In genomic region chr17:48641541-48642058, GRCh38 we compare ENCODE assay signal across 18 cellular contexts. TPM values are rescaled to one million over a fixed set of nuclear protein-coding genes. Genes with fewer than 3 reads are reported as not detected.
A peak's percentile ranks its signal among the peaks of the same experiment; 100 is the strongest.
DNase-seq lines count a peak whose midpoint lies in the region; ATAC-seq, FAIRE-seq and TF ChIP-seq lines count a peak whose summit lies in the region.
"Had no signal": no experiment of that assay in that cellular context is flagged by ENCODE, and none has a peak within 500 bp of the region (broad histone marks: within the 10 kb centered on the region; RNA-seq: fewer than 3 reads in every experiment).

No MANE protein-coding gene starts in this region.

- H3K9me3 Mint-ChIP-seq in nephron = no peaks in the 10 kb centered on the region
- H3K9me3 Mint-ChIP-seq: immature natural killer cell had no signal

- intact Hi-C loops in K562 (cut with micrococcal nuclease) = no loop called here

- 80% methylated on average over 23 of the region's 29 CpGs for WGBS in K562 (ENCODE audit: insufficient coverage, low coverage, missing lambda C conversion rate)

- no peaks in the 10 kb centered on the region; the same call in none of the 2 replicates for H3K27me3 ChIP-seq in GM06990 (replicated peaks; ENCODE audit: control insufficient read depth, insufficient read depth, low read length)
- no peaks in the 10 kb centered on the region for H3K27me3 ChIP-seq in K562 (ENCODE audit: control insufficient read depth in 2 of 2, insufficient read depth in 2 of 2, low read length in 2 of 2)
- peaks cover 47% of the 10 kb centered on the region for H3K27me3 ChIP-seq in HAP-1 (ENCODE audit: low read depth)

- H3K4me2 ChIP-seq in K562 (ENCODE audit: insufficient read depth, low read length) = no peak overlapping the region
- H3K4me2 ChIP-seq: BLaER1 treated with 17β-estradiol and CSF1 and Interleukin-3, amounts not matched to agents 10 nM and 100 nM had no signal

- TF ChIP-seq RAD21 in K562 (CRISPR knock-in tag; conservative IDR thresholded peaks at IDR 0.05 in 1 of 2, IDR thresholded peaks at IDR 0.05 in 1 of 2) = no peak

- H3K9ac ChIP-seq in K562 (ENCODE audit: insufficient read depth in 1 of 2, low read depth in 2 of 2, low read length in 2 of 2) = no peak overlapping the region
- H3K9ac ChIP-seq: BLaER1 treated with 17β-estradiol and CSF1 and Interleukin-3, amounts not matched to agents 10 nM and 100 nM had no signal

- H3K9me1 ChIP-seq in K562 (ENCODE audit: control insufficient read depth, insufficient read depth, low read length) = peaks cover 4% of the 10 kb centered on the region

- CTCF ChIA-PET in K562 (lab: Yijun Ruan, JAX; ENCODE audit: low intra/inter-chr PET ratio) = no interaction called here

- peaks cover 39% of the 10 kb centered on the region for H3K79me2 ChIP-seq in K562 (ENCODE audit: control insufficient read depth, insufficient read depth, low read length)

- H3K27ac Mint-ChIP-seq in nephron = no peak overlapping the region
- H3K27ac Mint-ChIP-seq: immature natural killer cell had no signal

- BruUV-seq in K562 (replicated peaks; lab: Mats Ljungman, UMichigan) = no TSS peak

- in situ Hi-C loops in K562 (cut with MboI) = no loop called here
- in situ Hi-C loops in HAP-1 (cut with MboI; ENCODE audit: low sequenced_read_pairs) = no loop called here

- no peaks in the 10 kb centered on the region for H3K9me3 ChIP-seq in K562 (replicated peaks; ENCODE audit: control insufficient read depth, insufficient read depth, low read depth, low read length)
- no peaks in the 10 kb centered on the region for H3K9me3 ChIP-seq in HAP-1
- H3K9me3 ChIP-seq: body of pancreas, pancreas, tibial nerve had no signal

- peak; percentile 2 for TF ChIP-seq CTCF in GM06990 (IDR thresholded peaks at IDR 0.05; ENCODE audit: insufficient read depth, low read length, poor library complexity, severe bottlenecking)
- TF ChIP-seq CTCF in K562 (IDR thresholded peaks at IDR 0.05 in 2 of 3, conservative IDR thresholded peaks at IDR 0.05 in 1 of 3; ENCODE audit: insufficient read depth in 2 of 3, low read depth in 1 of 3, low read length in 3 of 3) = no peak
- TF ChIP-seq CTCF in nephron (IDR thresholded peaks at IDR 0.05; ENCODE audit: unreplicated experiment in 3 of 3) = no peak
- no peak for TF ChIP-seq CTCF in D721Med (IDR thresholded peaks at IDR 0.05; ENCODE audit: insufficient read depth, missing control alignments)

- POLR2A ChIA-PET in K562 (lab: Yijun Ruan, JAX) = interaction anchor here (0.8 to 5.1 kb wide), 3 partner anchors 12 to 19 kb away, joined by 3 to 23 read pairs (median 14); partner anchors contain the start of gene HOXB9

- no peak for DNase-seq in GM06990 (ENCODE audit: extremely low read depth, insufficient read length)
- DNase-seq in HT-29 (ENCODE audit: low spot score) = peak; percentile 67
- DNase-seq in K562 (ENCODE audit: extremely low read depth in 1 of 4, low spot score in 3 of 4) = no peak
- DNase-seq in D721Med (ENCODE audit: insufficient read length, low spot score) = no peak
- DNase-seq in HAP-1 (ENCODE audit: low spot score in 2 of 2) = no peak
- DNase-seq in AG20443 (ENCODE audit: low spot score) = no peak
- DNase-seq: activated CD8-positive, alpha-beta memory T cell treated with anti-CD3 and anti-CD28 coated beads for 24 hours; activated gamma-delta T cell; body of pancreas; immature natural killer cell; mammary epithelial cell; NCI-H2081; pancreas; small intestine had no signal

- peaks cover 29 to 39% of the 10 kb centered on the region in 2 experiments; a peak in 4 of 5 replicates for H3K4me1 ChIP-seq in K562 (replicated peaks in 1 of 2; ENCODE audit: control insufficient read depth in 2 of 2, insufficient read depth in 2 of 2, low read length in 2 of 2)
- peaks cover 3% of the 10 kb centered on the region; the same call in 1 of the 2 replicates for H3K4me1 ChIP-seq in HAP-1
- H3K4me1 ChIP-seq: pancreas had no signal

- no peak for FAIRE-seq in K562 (lab: Jason Lieb, UNC)
- no peak for FAIRE-seq in D721Med (lab: Jason Lieb, UNC)
- FAIRE-seq: pancreas, small intestine had no signal

- H3K4me1 Mint-ChIP-seq in nephron = peaks cover 26% of the 10 kb centered on the region

- no peak for ATAC-seq in K562
- ATAC-seq: body of pancreas, pancreas had no signal

- H4K20me1 ChIP-seq in K562 (replicated peaks; ENCODE audit: control insufficient read depth, insufficient read depth, low read length) = no peaks in the 10 kb centered on the region

- no peaks in the 10 kb centered on the region for H3K36me3 Mint-ChIP-seq in nephron (ENCODE audit: low read depth)

- H2AFZ ChIP-seq in K562 (ENCODE audit: low read depth, low read length) = no peak overlapping the region

- H3K36me3 ChIP-seq in GM06990 (ENCODE audit: control insufficient read depth, insufficient read depth, low read length) = no peaks in the 10 kb centered on the region
- H3K36me3 ChIP-seq in K562 (ENCODE audit: control insufficient read depth, insufficient read depth, low read length) = no peaks in the 10 kb centered on the region
- no peaks in the 10 kb centered on the region for H3K36me3 ChIP-seq in HAP-1 (replicated peaks)
- H3K36me3 ChIP-seq: BLaER1 treated with 17β-estradiol and CSF1 and Interleukin-3, amounts not matched to agents 10 nM and 100 nM; pancreas; tibial nerve; WERI-Rb-1 had no signal

- TF ChIP-seq POLR2A in K562 (conservative IDR thresholded peaks at IDR 0.05) = no peak

- H3K27me3 Mint-ChIP-seq in nephron (ENCODE audit: low read depth) = peaks cover 100% of the 10 kb centered on the region

- TF ChIP-seq EP300 in K562 (IDR thresholded peaks at IDR 0.05; ENCODE audit: low read length) = no peak

- H3K4me3 ChIP-seq in GM06990 (replicated peaks; ENCODE audit: low read depth, low read length) (no peak overlapping the region), K562 (no peak overlapping the region), HAP-1 (no peak overlapping the region)
- H3K4me3 ChIP-seq: BLaER1 treated with 17β-estradiol and CSF1 and Interleukin-3, amounts not matched to agents 10 nM and 100 nM; body of pancreas; pancreas; tibial nerve had no signal

- H3K27ac ChIP-seq in K562 (ENCODE audit: extremely low read depth, low read depth, low read length) = no peak overlapping the region
- H3K27ac ChIP-seq: BLaER1 treated with 17β-estradiol and CSF1 and Interleukin-3, amounts not matched to agents 10 nM and 100 nM; body of pancreas; pancreas; tibial nerve; WERI-Rb-1 had no signal

- H3K4me3 Mint-ChIP-seq in nephron = peak overlapping the region; percentile 50 to 75 (median 57)

RNA-seq across cellular contexts. Expression of gene HOXB9, which starts 15.4 kb away (rescaled TPM):
- total RNA-seq in HT-29 (2014; rRNA removed; shearing (Covaris generic)) = 177 and 188 TPM in 2 replicates
- 92.5 and 108 TPM in 2 replicates for total RNA-seq in K562 (2011; cell fraction: chromatin; rRNA removed; ENCODE audit: low replicate concordance)
- total RNA-seq in K562 (2011; cell fraction: nucleolus; rRNA removed) = 55.1 and 62.2 TPM in 2 replicates
- total RNA-seq in K562 (2011; cell fraction: nucleoplasm; rRNA removed) = 83.2 and 118 TPM in 2 replicates
- total RNA-seq in K562 (2014; rRNA removed) (77.6 and 91.3 TPM in 2 replicates), K562 (2014; rRNA removed; fragmentation: Illumina TruSeq; extraction: Trizol) (64.8 and 71.4 TPM in 2 replicates), K562 (2015; rRNA removed; fragmentation: Illumina TruSeq; extraction: Trizol) (54.3 and 54.6 TPM in 2 replicates), K562 (2021) (136 and 146 TPM in 2 replicates)
- polyA plus RNA-seq in K562 (2011; rRNA removed) (104 and 141 TPM in 2 replicates), K562 (2014; fragmentation: Illumina TruSeq; extraction: Trizol) (187 and 196 TPM in 2 replicates), K562 (2014; fragmentation: Nextera tagmentation; extraction: Ambion mirVana) (1 to 10 TPM; 3.1 to 5.2 TPM), K562 (2014; rRNA removed) (136 and 145 TPM in 2 replicates)
- polyA plus RNA-seq in K562 (2011; cell fraction: cytosol; rRNA removed) = 113 and 142 TPM in 2 replicates
- polyA plus RNA-seq in K562 (2011; cell fraction: nucleus; rRNA removed) = 117 and 138 TPM in 2 replicates
- polyA plus RNA-seq in K562 (2012) = 89.9 and 176 TPM in 2 replicates
- 54.1 and 61.9 TPM in 2 replicates for polyA minus RNA-seq in K562 (2011; rRNA and poly(A)+ RNA removed)
- 46.9 and 52.2 TPM in 2 replicates for polyA minus RNA-seq in K562 (2011; cell fraction: cytosol; rRNA and poly(A)+ RNA removed)
- 28.9 and 46.7 TPM in 2 replicates for polyA minus RNA-seq in K562 (2011; cell fraction: nucleus; rRNA and poly(A)+ RNA removed)
- total RNA-seq: body of pancreas had no signal
- polyA plus RNA-seq: immature natural killer cell, mammary epithelial cell, pancreas had no signal

RNA-seq across cellular contexts. Expression of gene HOXB8, which starts 26.5 kb away (rescaled TPM):
- 51.0 and 52.7 TPM in 2 replicates for total RNA-seq in HT-29 (2014; rRNA removed; shearing (Covaris generic))
- total RNA-seq in K562 (2011; cell fraction: chromatin; rRNA removed; ENCODE audit: low replicate concordance) = 13.9 and 15.4 TPM in 2 replicates
- total RNA-seq in K562 (2011; cell fraction: nucleolus; rRNA removed) = 8.9 and 11.7 TPM in 2 replicates
- total RNA-seq in K562 (2011; cell fraction: nucleoplasm; rRNA removed) = 12.5 and 25.9 TPM in 2 replicates
- total RNA-seq in K562 (2014; rRNA removed) (5.1 and 9.3 TPM in 2 replicates), K562 (2014; rRNA removed; fragmentation: Illumina TruSeq; extraction: Trizol) (1.5 and 2.9 TPM in 2 replicates), K562 (2015; rRNA removed; fragmentation: Illumina TruSeq; extraction: Trizol) (2.1 and 2.5 TPM in 2 replicates), K562 (2021) (14.9 and 17.7 TPM in 2 replicates)
- polyA plus RNA-seq in K562 (2011; rRNA removed) (3.6 and 4.6 TPM in 2 replicates), K562 (2014; fragmentation: Illumina TruSeq; extraction: Trizol) (7.0 and 8.3 TPM in 2 replicates), K562 (2014; fragmentation: Nextera tagmentation; extraction: Ambion mirVana) (1 to 10 TPM in 1 of 2 experiments, under 1 TPM in 1; 0.52 to 1.2 TPM), K562 (2014; rRNA removed) (18.8 and 23.8 TPM in 2 replicates)
- polyA plus RNA-seq in K562 (2011; cell fraction: cytosol; rRNA removed) = 7.3 and 10.8 TPM in 2 replicates
- 16.6 and 22.3 TPM in 2 replicates for polyA plus RNA-seq in K562 (2011; cell fraction: nucleus; rRNA removed)
- 5.9 and 20.0 TPM in 2 replicates for polyA plus RNA-seq in K562 (2012)
- polyA minus RNA-seq in K562 (2011; rRNA and poly(A)+ RNA removed) = 1.8 and 2.2 TPM in 2 replicates
- 2.4 and 7.1 TPM in 2 replicates for polyA minus RNA-seq in K562 (2011; cell fraction: cytosol; rRNA and poly(A)+ RNA removed)
- 3.1 and 4.2 TPM in 2 replicates for polyA minus RNA-seq in K562 (2011; cell fraction: nucleus; rRNA and poly(A)+ RNA removed)
- total RNA-seq: body of pancreas, mammary epithelial cell had no signal
- polyA plus RNA-seq: immature natural killer cell, mammary epithelial cell had no signal

RNA-seq across cellular contexts. Expression of gene HOXB7, which starts 30.8 kb away (rescaled TPM):
- 37.3 and 39.7 TPM in 2 replicates for total RNA-seq in HT-29 (2014; rRNA removed; shearing (Covaris generic))
- total RNA-seq in K562 (2011; cell fraction: chromatin; rRNA removed; ENCODE audit: low replicate concordance) = 1.4 and 3.5 TPM in 2 replicates
- 0.79 and 1.5 TPM in 2 replicates for total RNA-seq in K562 (2011; cell fraction: nucleolus; rRNA removed)
- 2.1 TPM in 2 replicates for total RNA-seq in K562 (2011; cell fraction: nucleoplasm; rRNA removed)
- total RNA-seq in K562 (2014; rRNA removed) (8.3 and 11.0 TPM in 2 replicates), K562 (2014; rRNA removed; fragmentation: Illumina TruSeq; extraction: Trizol) (13.5 and 14.7 TPM in 2 replicates), K562 (2015; rRNA removed; fragmentation: Illumina TruSeq; extraction: Trizol) (14.8 and 16.7 TPM in 2 replicates), K562 (2021) (8.2 and 10.8 TPM in 2 replicates)
- polyA plus RNA-seq in K562 (2011; rRNA removed) (5.5 and 5.9 TPM in 2 replicates), K562 (2014; fragmentation: Illumina TruSeq; extraction: Trizol) (10.3 and 11.6 TPM in 2 replicates), K562 (2014; fragmentation: Nextera tagmentation; extraction: Ambion mirVana) (1 to 10 TPM; 5.7 to 5.8 TPM), K562 (2014; rRNA removed) (11.1 and 13.9 TPM in 2 replicates)
- polyA plus RNA-seq in K562 (2011; cell fraction: cytosol; rRNA removed) = 8.3 and 8.4 TPM in 2 replicates
- polyA plus RNA-seq in K562 (2011; cell fraction: nucleus; rRNA removed) = 2.7 and 3.9 TPM in 2 replicates
- polyA plus RNA-seq in K562 (2012) = 10.4 and 16.5 TPM in 2 replicates
- 1.9 and 2.5 TPM in 2 replicates for polyA minus RNA-seq in K562 (2011; rRNA and poly(A)+ RNA removed)
- polyA minus RNA-seq in K562 (2011; cell fraction: cytosol; rRNA and poly(A)+ RNA removed) = 2.9 and 3.5 TPM in 2 replicates
- 0.67 and 2.3 TPM in 2 replicates for polyA minus RNA-seq in K562 (2011; cell fraction: nucleus; rRNA and poly(A)+ RNA removed)
- total RNA-seq: mammary epithelial cell had no signal

RNA-seq across cellular contexts. Expression of gene HOXB6, which starts 36.8 kb away (rescaled TPM):
- 160 and 174 TPM in 2 replicates for total RNA-seq in HT-29 (2014; rRNA removed; shearing (Covaris generic))
- 18.7 and 26.2 TPM in 2 replicates for total RNA-seq in K562 (2011; cell fraction: chromatin; rRNA removed; ENCODE audit: low replicate concordance)
- 10.4 and 11.2 TPM in 2 replicates for total RNA-seq in K562 (2011; cell fraction: nucleolus; rRNA removed)
- total RNA-seq in K562 (2011; cell fraction: nucleoplasm; rRNA removed) = 12.0 and 17.8 TPM in 2 replicates
- total RNA-seq in K562 (2014; rRNA removed) = 6.5 and 9.1 TPM in 2 replicates
- total RNA-seq in K562 (2014; rRNA removed; fragmentation: Illumina TruSeq; extraction: Trizol) = 3.9 and 4.9 TPM in 2 replicates
- total RNA-seq in K562 (2015; rRNA removed; fragmentation: Illumina TruSeq; extraction: Trizol) = 7.3 and 7.5 TPM in 2 replicates
- total RNA-seq in K562 (2021) = 10.6 and 14.2 TPM in 2 replicates
- 2.3 and 3.0 TPM in 2 replicates for polyA plus RNA-seq in K562 (2011; rRNA removed)
- 3.7 and 4.0 TPM in 2 replicates for polyA plus RNA-seq in K562 (2011; cell fraction: cytosol; rRNA removed)
- polyA plus RNA-seq in K562 (2011; cell fraction: nucleus; rRNA removed) = 16.7 and 17.3 TPM in 2 replicates
- 9.7 and 11.7 TPM in 2 replicates for polyA plus RNA-seq in K562 (2012)
- 4.0 and 7.7 TPM in 2 replicates for polyA plus RNA-seq in K562 (2014; fragmentation: Illumina TruSeq; extraction: Trizol)
- 1 to 10 TPM; 1.2 to 1.9 TPM for polyA plus RNA-seq in K562 (2014; fragmentation: Nextera tagmentation; extraction: Ambion mirVana)
- 13.7 and 14.8 TPM in 2 replicates for polyA plus RNA-seq in K562 (2014; rRNA removed)
- polyA minus RNA-seq in K562 (2011; rRNA and poly(A)+ RNA removed) = 0.42 and 0.63 TPM in 2 replicates
- polyA minus RNA-seq in K562 (2011; cell fraction: cytosol; rRNA and poly(A)+ RNA removed) = 1.3 TPM in 1 of 2 replicates, not detected in the other
- polyA minus RNA-seq in K562 (2011; cell fraction: nucleus; rRNA and poly(A)+ RNA removed) = 3.5 and 8.1 TPM in 2 replicates
- polyA plus RNA-seq: immature natural killer cell had no signal

RNA-seq across cellular contexts. Expression of gene HOXB5, which starts 48.0 kb away (rescaled TPM):
- 7.5 and 8.2 TPM in 2 replicates for total RNA-seq in HT-29 (2014; rRNA removed; shearing (Covaris generic))
- total RNA-seq in K562 (2011; cell fraction: chromatin; rRNA removed; ENCODE audit: low replicate concordance) = 4.9 and 5.1 TPM in 2 replicates
- 1.8 and 2.0 TPM in 2 replicates for total RNA-seq in K562 (2011; cell fraction: nucleolus; rRNA removed)
- 2.4 and 3.7 TPM in 2 replicates for total RNA-seq in K562 (2011; cell fraction: nucleoplasm; rRNA removed)
- total RNA-seq in K562 (2014; rRNA removed) (0.27 and 0.57 TPM in 2 replicates), K562 (2014; rRNA removed; fragmentation: Illumina TruSeq; extraction: Trizol) (0.38 and 0.65 TPM in 2 replicates), K562 (2015; rRNA removed; fragmentation: Illumina TruSeq; extraction: Trizol) (0.75 and 0.80 TPM in 2 replicates), K562 (2021) (2.4 and 2.6 TPM in 2 replicates)
- polyA plus RNA-seq in K562 (2011; rRNA removed) (0.36 and 0.87 TPM in 2 replicates), K562 (2014; fragmentation: Illumina TruSeq; extraction: Trizol) (1.4 and 1.5 TPM in 2 replicates), K562 (2014; fragmentation: Nextera tagmentation; extraction: Ambion mirVana) (under 1 TPM; 0.24 to 0.25 TPM), K562 (2014; rRNA removed) (2.7 and 3.2 TPM in 2 replicates)
- polyA plus RNA-seq in K562 (2011; cell fraction: cytosol; rRNA removed) = 0.36 and 0.52 TPM in 2 replicates
- 3.7 TPM in 2 replicates for polyA plus RNA-seq in K562 (2011; cell fraction: nucleus; rRNA removed)
- polyA plus RNA-seq in K562 (2012) = 2.9 and 6.4 TPM in 2 replicates
- polyA minus RNA-seq in K562 (2011; rRNA and poly(A)+ RNA removed) = 0.11 and 0.15 TPM in 2 replicates
- polyA minus RNA-seq in K562 (2011; cell fraction: cytosol; rRNA and poly(A)+ RNA removed) = 0.38 and 0.82 TPM in 2 replicates
- 0.54 and 1.1 TPM in 2 replicates for polyA minus RNA-seq in K562 (2011; cell fraction: nucleus; rRNA and poly(A)+ RNA removed)
- total RNA-seq: mammary epithelial cell had no signal
- polyA plus RNA-seq: immature natural killer cell, mammary epithelial cell had no signal
